In the genomic region with DNA sequence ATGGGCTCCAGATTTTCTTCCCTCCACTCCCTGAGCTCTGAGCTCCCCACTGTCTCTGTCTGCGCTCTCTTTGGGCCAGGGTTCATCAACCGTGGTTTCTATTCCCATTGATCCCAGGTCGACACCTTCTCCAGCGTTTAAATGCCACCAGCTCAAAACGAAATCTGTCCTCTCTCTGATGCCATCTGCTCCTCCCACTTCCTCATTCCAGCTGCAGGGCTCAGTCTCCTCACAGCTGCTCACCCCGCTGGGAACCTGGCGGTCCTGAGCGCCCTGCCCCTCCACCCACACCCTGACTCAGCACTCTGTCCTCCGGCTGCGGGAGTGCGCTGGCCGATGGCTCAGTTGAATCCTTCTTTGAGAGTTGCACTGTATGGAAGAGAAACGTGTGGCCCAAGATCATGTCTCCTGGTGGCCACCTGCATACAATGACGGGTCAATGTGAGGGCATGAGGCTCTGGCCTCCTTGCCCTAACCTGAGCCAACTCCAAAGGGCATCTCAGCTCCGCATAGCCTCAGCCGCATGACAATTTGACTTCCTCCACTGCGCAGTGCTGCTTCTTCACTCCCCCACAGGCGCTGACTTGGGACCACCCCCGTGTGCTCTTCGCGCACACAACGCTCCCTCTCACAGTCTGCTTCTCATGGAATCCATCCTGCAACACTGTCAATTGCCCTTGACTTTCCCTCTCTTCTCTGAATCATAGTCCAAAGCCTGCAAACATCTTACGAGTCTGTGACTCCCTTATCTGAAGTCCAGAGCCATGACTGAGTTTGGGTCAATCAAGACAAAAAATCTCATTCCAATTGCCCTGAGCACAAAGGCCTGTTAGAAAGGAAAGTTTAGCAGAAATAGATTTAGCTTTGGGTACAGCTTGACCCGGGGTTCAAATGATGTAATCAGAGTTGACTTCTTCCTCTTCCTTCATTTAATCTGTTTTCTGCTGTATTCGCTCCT, we compare ENCODE assay signal across 12 cellular contexts.
A peak's percentile ranks its signal among the peaks of the same experiment; 100 is the strongest.
DNase-seq lines count a peak whose midpoint lies in the region; ATAC-seq, FAIRE-seq and TF ChIP-seq lines count a peak whose summit lies in the region.
"Had no signal": no experiment of that assay in that cellular context is flagged by ENCODE, and none has a peak within 500 bp of the region (broad histone marks: within the 10 kb centered on the region; RNA-seq: fewer than 3 reads in every experiment).

No MANE protein-coding gene starts in this region.

- H3K4me3 ChIP-seq in OCI-LY7 (ENCODE audit: low read depth, low read length, poor library complexity, severe bottlenecking) (no peak overlapping the region), fibroblast of villous mesenchyme (ENCODE audit: low read depth, low read length) (no peak overlapping the region), vagina (no peak overlapping the region)
- H3K4me3 ChIP-seq: transverse colon had no signal

- H4K20me1 ChIP-seq in OCI-LY7 (ENCODE audit: insufficient read depth, low read length), result no peaks in the 10 kb centered on the region

- no peak overlapping the region for H3K27ac ChIP-seq in OCI-LY7 (ENCODE audit: low read depth, low read length, poor library complexity, severe bottlenecking)
- H3K27ac ChIP-seq in vagina, result no peak overlapping the region
- H3K27ac ChIP-seq: transverse colon had no signal

- FAIRE-seq in GM12891 (lab: Jason Lieb, UNC), result no peak
- FAIRE-seq: colon had no signal

- H3K9me3 ChIP-seq in OCI-LY7 (ENCODE audit: low read length) (peaks cover 16% of the 10 kb centered on the region), vagina (no peaks in the 10 kb centered on the region)
- H3K9me3 ChIP-seq: transverse colon had no signal

- TF ChIP-seq CTCF in OCI-LY7 (conservative IDR thresholded peaks at IDR 0.05; ENCODE audit: low read length) (no peak), fibroblast of villous mesenchyme (IDR thresholded peaks at IDR 0.05; ENCODE audit: insufficient read depth, low read depth, low read length) (no peak), vagina (IDR thresholded peaks at IDR 0.05) (no peak)

- ATAC-seq in sciatic nerve, result peak; percentile 42
- ATAC-seq: activated CD4-positive, CD25-positive, alpha-beta regulatory T cell treated with anti-CD3 and anti-CD28 coated beads, Interleukin-2, amount 50 U/mL, for 24 hours had no signal

- no TSS peak for BruUV-seq in OCI-LY7 (replicated peaks; lab: Mats Ljungman, UMichigan)

- peak overlapping the region; percentile 55; the same call in 1 of the 2 replicates for H2AFZ ChIP-seq in OCI-LY7 (ENCODE audit: low read length)

- no peaks in the 10 kb centered on the region for H3K9me2 ChIP-seq in OCI-LY7 (ENCODE audit: insufficient read depth, low read length)

- POLR2A ChIA-PET in OCI-LY7 (lab: Charles Lee), result interaction anchor here (1.1 kb wide), 1 partner anchor 23 kb away, joined by 4 read pairs; no protein-coding TSS in a partner anchor

- TF ChIP-seq POLR2A in GM12891 (IDR thresholded peaks at IDR 0.05; ENCODE audit: low read depth, low read length), result no peak
- TF ChIP-seq POLR2A in vagina (IDR thresholded peaks at IDR 0.05), result no peak

- DNase-seq in GM12891 (ENCODE audit: insufficient read length, low spot score) (no peak), OCI-LY7 (ENCODE audit: low spot score) (peak; percentile 16), fibroblast of villous mesenchyme (ENCODE audit: low read depth) (peak; percentile 70), sciatic nerve (ENCODE audit: low spot score) (no peak), GM03348 (ENCODE audit: low spot score) (no peak), vagina (ENCODE audit: extremely low spot score in 2 of 2) (no peak), AG20443 (ENCODE audit: low spot score) (no peak)
- no peak for DNase-seq in activated CD8-positive, alpha-beta memory T cell treated with anti-CD3 and anti-CD28 coated beads, Interleukin-2, amount 50 U/mL, for 48 hours
- DNase-seq: NK-92 treated with Interleukin-12 subunit alpha and Interleukin-12 subunit beta, amount 100 ng/mL, for 24 hours; transverse colon had no signal

- CTCF ChIA-PET in OCI-LY7 (lab: Charles Lee; ENCODE audit: unreplicated experiment), result no interaction called here

- H3K36me3 ChIP-seq in OCI-LY7 (ENCODE audit: insufficient read depth, low read length) (no peaks in the 10 kb centered on the region; the same call in 1 of the 2 replicates), vagina (no peaks in the 10 kb centered on the region)
- H3K36me3 ChIP-seq: transverse colon had no signal

- no peaks in the 10 kb centered on the region for H3K79me2 ChIP-seq in OCI-LY7 (ENCODE audit: insufficient read depth, low read depth, low read length)

- H3K4me2 ChIP-seq in OCI-LY7 (ENCODE audit: low read length), result no peak overlapping the region

- intact Hi-C loops in OCI-LY7 (cut with micrococcal nuclease; ENCODE audit: unreplicated experiment) (no loop called here), sciatic nerve (cut with DNase I) (no loop called here), vagina (cut with DNase I) (no loop called here)

- H3K4me1 ChIP-seq in OCI-LY7 (ENCODE audit: insufficient read depth, low read length, poor library complexity, severe bottlenecking), result peaks cover 14% of the 10 kb centered on the region
- H3K4me1 ChIP-seq in vagina, result no peaks in the 10 kb centered on the region
- H3K4me1 ChIP-seq: transverse colon had no signal

- no peaks in the 10 kb centered on the region for H3K27me3 ChIP-seq in vagina
- H3K27me3 ChIP-seq: transverse colon had no signal

TF ChIP-seq in GM12891, 5 proteins besides CTCF, POLR2A, EP300 and RAD21:
- TF ChIP-seq SPI1 (IDR thresholded peaks at IDR 0.05; ENCODE audit: low read depth, low read length) (peak; percentile 60; the same call in 1 of the 2 replicates), TAF1 (IDR thresholded peaks at IDR 0.05; ENCODE audit: low read depth, low read length) (no peak)
TF ChIP-seq in GM12891: peak in this region for 1.

Comparison
In these comparisons a context has a peak if more than half of its experiments do, and no peak if none do; other contexts are left out.
1. DNase-seq: peak in OCI-LY7 (single experiment) and fibroblast of villous mesenchyme (single experiment); none in GM12891 (single experiment), sciatic nerve (single experiment), GM03348 (single experiment), vagina (0 of 2), activated CD8-positive, alpha-beta memory T cell treated with anti-CD3 and anti-CD28 coated beads, Interleukin-2, amount 50 U/mL, for 48 hours (single experiment) and AG20443 (single experiment).